ENCODE assay signal across 8 cellular contexts in genomic region chr5:57499262-57500050, GRCh38. TPM values are rescaled to one million over a fixed set of nuclear protein-coding genes. Genes with fewer than 3 reads are reported as not detected.
DNase-seq lines count a peak whose midpoint lies in the region; ATAC-seq, FAIRE-seq and TF ChIP-seq lines count a peak whose summit lies in the region.

No MANE protein-coding gene starts in this region.

- H3K4me2 ChIP-seq in endothelial cell of umbilical vein (ENCODE audit: insufficient read depth, low read length), result peak overlapping the region; percentile 41

- no peaks in the 10 kb centered on the region for H3K36me3 Mint-ChIP-seq in activated naive CD4-positive, alpha-beta T cell treated with anti-CD3 and anti-CD28 coated beads for 36 hours (ENCODE audit: low read depth)

- intact Hi-C loops in activated naive CD4-positive, alpha-beta T cell treated with anti-CD3 and anti-CD28 coated beads for 36 hours (cut with micrococcal nuclease), result loop anchor here (1.0 to 10.0 kb wide), 7 partner anchors 116 to 961 kb away; partner anchors contain the start of genes PLK2 and SETD9
- intact Hi-C loops in endothelial cell of umbilical vein (cut with micrococcal nuclease), result loop anchor here (1.0 to 10.0 kb wide), 8 partner anchors 153 to 961 kb away; partner anchors contain the start of genes GPBP1 and PLK2
- intact Hi-C loops in mucosa of descending colon (cut with DNase I, micrococcal nuclease), result no loop called here

- H3K9ac ChIP-seq in endothelial cell of umbilical vein (replicated peaks; ENCODE audit: extremely low read depth, insufficient read depth, low read length), result peak overlapping the region; percentile 35

- CTCF ChIA-PET in activated naive CD4-positive, alpha-beta T cell treated with anti-CD3 and anti-CD28 coated beads for 36 hours (lab: Charles Lee), result interaction anchor here (0.6 to 1.9 kb wide), 18 partner anchors 10 to 998 kb away, joined by 3 to 9 read pairs (median 3); no protein-coding TSS in a partner anchor
- CTCF ChIA-PET in endothelial cell of umbilical vein (lab: Charles Lee), result interaction anchor here (0.9 to 5.0 kb wide), 59 partner anchors 9 to 962 kb away, joined by 3 to 173 read pairs (median 4); partner anchors contain the start of gene PLK2

- H3K9me3 ChIP-seq in endothelial cell of umbilical vein (replicated peaks; ENCODE audit: control insufficient read depth, insufficient read depth, low read length), result no peaks in the 10 kb centered on the region
- H3K9me3 ChIP-seq in mucosa of descending colon, result no peaks in the 10 kb centered on the region

- no peaks in the 10 kb centered on the region for H3K9me3 Mint-ChIP-seq in activated naive CD4-positive, alpha-beta T cell treated with anti-CD3 and anti-CD28 coated beads for 36 hours

- peak overlapping the region; percentile 51 for H3K4me3 Mint-ChIP-seq in activated naive CD4-positive, alpha-beta T cell treated with anti-CD3 and anti-CD28 coated beads for 36 hours

- TF ChIP-seq CTCF in endothelial cell of umbilical vein (IDR thresholded peaks at IDR 0.05; ENCODE audit: extremely low read depth in 1 of 2, insufficient read depth in 1 of 2, low read depth in 1 of 2, low read length in 2 of 2) (peak; percentile 62 to 66), mucosa of descending colon (IDR thresholded peaks at IDR 0.05) (no peak)

- no peaks in the 10 kb centered on the region for H3K27me3 Mint-ChIP-seq in activated naive CD4-positive, alpha-beta T cell treated with anti-CD3 and anti-CD28 coated beads for 36 hours (ENCODE audit: low read depth)

- POLR2A ChIA-PET in endothelial cell of umbilical vein (lab: Charles Lee), result interaction anchor here (0.6 to 2.1 kb wide), 4 partner anchors 113 to 961 kb away, joined by 3 to 13 read pairs (median 3); partner anchors contain the start of gene PLK2

- in situ Hi-C loops in SK-MEL-5 (cut with HindIII; ENCODE audit: low pct_unique_long_range_greater_than_20kb, low sequenced_read_pairs), result loop anchor here (10.0 kb wide), 1 partner anchor 55 kb away; no protein-coding TSS in a partner anchor

- no peaks in the 10 kb centered on the region for H4K20me1 ChIP-seq in endothelial cell of umbilical vein (replicated peaks; ENCODE audit: control insufficient read depth, extremely low read depth, insufficient read depth, low read length)

- TF ChIP-seq POLR2A in endothelial cell of umbilical vein (IDR thresholded peaks at IDR 0.05; ENCODE audit: low read depth, low read length), result no peak

- peaks cover 19% of the 10 kb centered on the region for H3K4me1 Mint-ChIP-seq in activated naive CD4-positive, alpha-beta T cell treated with anti-CD3 and anti-CD28 coated beads for 36 hours (ENCODE audit: low read depth)

- peak overlapping the region; percentile 21 for H2AFZ ChIP-seq in endothelial cell of umbilical vein (ENCODE audit: low read depth, low read length)

- peaks cover 37% of the 10 kb centered on the region for H3K4me1 ChIP-seq in endothelial cell of umbilical vein (ENCODE audit: control insufficient read depth, extremely low read depth, insufficient read depth, low read length)
- H3K4me1 ChIP-seq in mucosa of descending colon (ENCODE audit: low read depth), result no peaks in the 10 kb centered on the region

- H3K27ac Mint-ChIP-seq in activated naive CD4-positive, alpha-beta T cell treated with anti-CD3 and anti-CD28 coated beads for 36 hours, result no peak overlapping the region

- ATAC-seq in GM21423 (IDR thresholded peaks at IDR 0.05; ENCODE audit: unreplicated experiment), result peak; percentile 89
- peak; percentile 85 for ATAC-seq in HG03558 (IDR thresholded peaks at IDR 0.05; ENCODE audit: extremely low read depth, unreplicated experiment)
- ATAC-seq in mucosa of descending colon, result peak; percentile 51

- no peak overlapping the region for H3K27ac ChIP-seq in endothelial cell of umbilical vein (ENCODE audit: insufficient read depth, low read depth, low read length)

- H3K36me3 ChIP-seq in endothelial cell of umbilical vein (ENCODE audit: control insufficient read depth in 2 of 2, extremely low read depth in 1 of 2, insufficient read depth in 2 of 2, low read length in 2 of 2), result no peaks in the 10 kb centered on the region
- H3K36me3 ChIP-seq in mucosa of descending colon (ENCODE audit: low read depth), result no peaks in the 10 kb centered on the region

- no peaks in the 10 kb centered on the region for H3K27me3 ChIP-seq in endothelial cell of umbilical vein (ENCODE audit: control insufficient read depth in 2 of 2, insufficient read depth in 2 of 2, low read length in 2 of 2)

- no peak overlapping the region for H3K4me3 ChIP-seq in endothelial cell of umbilical vein (replicated peaks in 1 of 3; ENCODE audit: insufficient read depth in 1 of 3, low read depth in 1 of 3, low read length in 3 of 3)
- H3K4me3 ChIP-seq in mucosa of descending colon, result no peak overlapping the region

- FAIRE-seq in endothelial cell of umbilical vein (lab: Jason Lieb, UNC), result peak; percentile 33

- dilution Hi-C loops in endothelial cell of umbilical vein (cut with MboI; ENCODE audit: extremely low pct_ligation_motif_present, low sequenced_read_pairs), result loop anchor here (25.0 kb wide), 1 partner anchor 963 kb away; the partner anchor contains the start of gene PLK2

- peak; percentile 31 for DNase-seq in activated naive CD4-positive, alpha-beta T cell treated with anti-CD3 and anti-CD28 coated beads for 36 hours
- no peak for DNase-seq in activated naive CD4-positive, alpha-beta T cell treated with anti-CD3 and anti-CD28 coated beads, Interleukin-2, amount 50 U/mL, for 16 hours
- peak; percentile 90 for DNase-seq in SK-MEL-5 (ENCODE audit: low read depth, low spot score)
- DNase-seq in endothelial cell of umbilical vein (ENCODE audit: low read depth, low spot score), result peak; percentile 94
- peak in 1 of 3 donors; percentile 39 for DNase-seq in mucosa of descending colon
- DNase-seq in HK-2 (ENCODE audit: unreplicated experiment), result no peak

- no TSS peak for BruUV-seq in endothelial cell of umbilical vein (replicated peaks; lab: Mats Ljungman, UMichigan)

- H3K9me1 ChIP-seq in endothelial cell of umbilical vein (replicated peaks; ENCODE audit: control insufficient read depth, extremely low read depth, insufficient read depth, low read length), result no peaks in the 10 kb centered on the region

- H3K79me2 ChIP-seq in endothelial cell of umbilical vein (ENCODE audit: control insufficient read depth, insufficient read depth, low read length), result no peaks in the 10 kb centered on the region

TF ChIP-seq in endothelial cell of umbilical vein, 7 proteins besides CTCF, POLR2A, EP300 and RAD21:
- no peak for TF ChIP-seq EZH2 (IDR thresholded peaks at IDR 0.05; ENCODE audit: borderline replicate concordance, low read depth, low read length, severe bottlenecking)
- peak; percentile 26 for TF ChIP-seq GATA2 (IDR thresholded peaks at IDR 0.05; ENCODE audit: insufficient read depth, insufficient read length, low read depth, low read length)
- TF ChIP-seq POLR2AphosphoS5 (IDR thresholded peaks at IDR 0.05; ENCODE audit: insufficient read depth, low read depth, low read length), result peak; percentile 15
- peak; percentile 31 for TF ChIP-seq MAX (IDR thresholded peaks at IDR 0.05; ENCODE audit: insufficient read depth, insufficient read length)
- TF ChIP-seq MYC (IDR thresholded peaks at IDR 0.05; ENCODE audit: low read depth, low read length), result no peak
- TF ChIP-seq FOS (IDR thresholded peaks at IDR 0.05; ENCODE audit: borderline replicate concordance, insufficient read depth, low read length), result peak; percentile 32
- TF ChIP-seq JUN (IDR thresholded peaks at IDR 0.05; ENCODE audit: borderline replicate concordance, insufficient read depth, insufficient read length, low read depth), result no peak

RNA-seq across cellular contexts. Expression of gene ACTBL2, which starts 16.8 kb away (rescaled TPM):
- not detected for total RNA-seq in activated naive CD4-positive, alpha-beta T cell treated with anti-CD3 and anti-CD28 coated beads for 36 hours
- 0.11 and 0.13 TPM in 2 replicates for total RNA-seq in SK-MEL-5 (2014; rRNA removed; shearing (Covaris generic))
- 0.12 TPM in 1 of 2 replicates, not detected in the other for polyA plus RNA-seq in SK-MEL-5 (2015; cell fraction: cytosol; rRNA removed)
- 0.52 and 0.61 TPM in 2 replicates for polyA plus RNA-seq in SK-MEL-5 (2015; cell fraction: nucleus; rRNA removed)
- total RNA-seq in endothelial cell of umbilical vein (not detected in 2 replicates), mucosa of descending colon (not detected)
- polyA plus RNA-seq in endothelial cell of umbilical vein, result 0.03 and 0.08 TPM in 2 replicates
- polyA plus RNA-seq in endothelial cell of umbilical vein (2011; cell fraction: cytosol; rRNA removed), result 0.03 and 0.04 TPM in 2 replicates
- polyA plus RNA-seq in endothelial cell of umbilical vein (2011; cell fraction: nucleus; rRNA removed), result 0.09 and 0.17 TPM in 2 replicates
- polyA plus RNA-seq in endothelial cell of umbilical vein (2012), result 0.07 and 0.09 TPM in 2 replicates
- not detected in 2 replicates for polyA minus RNA-seq in endothelial cell of umbilical vein
- polyA minus RNA-seq in endothelial cell of umbilical vein (2011; cell fraction: cytosol; rRNA and poly(A)+ RNA removed), result not detected
- polyA minus RNA-seq in endothelial cell of umbilical vein (2011; cell fraction: nucleus; rRNA and poly(A)+ RNA removed), result 0.24 TPM in 1 of 2 replicates, not detected in the other

Comparison
In these comparisons a context has a peak if more than half of its experiments do, and no peak if none do; other contexts are left out.
1. DNase-seq: peak in activated naive CD4-positive, alpha-beta T cell treated with anti-CD3 and anti-CD28 coated beads for 36 hours (single experiment), SK-MEL-5 (single experiment) and endothelial cell of umbilical vein (single experiment); none in activated naive CD4-positive, alpha-beta T cell treated with anti-CD3 and anti-CD28 coated beads, Interleukin-2, amount 50 U/mL, for 16 hours (single experiment) and HK-2 (single experiment).
2. intact Hi-C loops: an anchor here in activated naive CD4-positive, alpha-beta T cell treated with anti-CD3 and anti-CD28 coated beads for 36 hours (1.0 to 10.0 kb wide) and endothelial cell of umbilical vein (1.0 to 10.0 kb wide); none called in mucosa of descending colon.
3. Peak in every context shown above with its lines, with median percentiles within 50 percentile points of each other: ATAC-seq.